Comparison of ENCODE assay signal across 11 cellular contexts in genomic region chr4:128847074-128847724, GRCh38. TPM values are rescaled to one million over a fixed set of nuclear protein-coding genes. Genes with fewer than 3 reads are reported as not detected.
DNase-seq lines count a peak whose midpoint lies in the region; ATAC-seq, FAIRE-seq and TF ChIP-seq lines count a peak whose summit lies in the region.
"Had no signal": no experiment of that assay in that cellular context is flagged by ENCODE, and none has a peak within 500 bp of the region (broad histone marks: within the 10 kb centered on the region; RNA-seq: fewer than 3 reads in every experiment).

No MANE protein-coding gene starts in this region.

- intact Hi-C loops in K562 (cut with micrococcal nuclease), result no loop called here

- peaks cover 3% of the 10 kb centered on the region; the same call in 1 of the 2 replicates for H4K20me1 ChIP-seq in K562 (replicated peaks; ENCODE audit: control insufficient read depth, insufficient read depth, low read length)

- H3K4me3 Mint-ChIP-seq in activated CD4-positive, alpha-beta T cell treated with anti-CD3 and anti-CD28 coated beads, Interleukin-2, amount 10 ng/mL, durations not matched to agents 7 days and 5 days, result no peak overlapping the region

- TF ChIP-seq EP300 in K562 (IDR thresholded peaks at IDR 0.05; ENCODE audit: low read length), result no peak

- CTCF ChIA-PET in activated CD4-positive, alpha-beta T cell treated with anti-CD3 and anti-CD28 coated beads, Interleukin-2, amount 10 ng/mL, durations not matched to agents 7 days and 5 days (lab: Charles Lee), result no interaction called here
- CTCF ChIA-PET in K562 (lab: Yijun Ruan, JAX; ENCODE audit: low intra/inter-chr PET ratio), result no interaction called here

- POLR2A ChIA-PET in activated CD4-positive, alpha-beta T cell treated with anti-CD3 and anti-CD28 coated beads, Interleukin-2, amount 10 ng/mL, durations not matched to agents 7 days and 5 days (lab: Charles Lee), result no interaction called here
- POLR2A ChIA-PET in K562 (lab: Yijun Ruan, JAX), result no interaction called here

- H3K27ac ChIP-seq in K562 (ENCODE audit: extremely low read depth, low read depth, low read length), result no peak overlapping the region
- H3K27ac ChIP-seq in Peyer's patch, result no peak overlapping the region
- H3K27ac ChIP-seq: PC-9, sigmoid colon had no signal

- peaks cover 72% of the 10 kb centered on the region for H3K36me3 Mint-ChIP-seq in activated CD4-positive, alpha-beta T cell treated with anti-CD3 and anti-CD28 coated beads, Interleukin-2, amount 10 ng/mL, durations not matched to agents 7 days and 5 days (ENCODE audit: low read depth)

- peaks cover 15% of the 10 kb centered on the region for H3K4me1 Mint-ChIP-seq in activated CD4-positive, alpha-beta T cell treated with anti-CD3 and anti-CD28 coated beads, Interleukin-2, amount 10 ng/mL, durations not matched to agents 7 days and 5 days

- H3K36me3 ChIP-seq in K562 (ENCODE audit: control insufficient read depth, insufficient read depth, low read length), result peaks cover 97% of the 10 kb centered on the region
- H3K36me3 ChIP-seq in Peyer's patch, result peaks cover 0 to 79% (median 0%) of the 10 kb centered on the region in 3 donors

- H3K4me3 ChIP-seq in K562, result no peak overlapping the region
- H3K4me3 ChIP-seq in Peyer's patch, result no peak overlapping the region
- H3K4me3 ChIP-seq: PC-9, sigmoid colon had no signal

- no peak for TF ChIP-seq POLR2A in K562 (conservative IDR thresholded peaks at IDR 0.05)
- no peak for TF ChIP-seq POLR2A in Peyer's patch (IDR thresholded peaks at IDR 0.05)

- no peak for TF ChIP-seq CTCF in K562 (IDR thresholded peaks at IDR 0.05 in 2 of 3, conservative IDR thresholded peaks at IDR 0.05 in 1 of 3; ENCODE audit: insufficient read depth in 2 of 3, low read depth in 1 of 3, low read length in 3 of 3)
- no peak for TF ChIP-seq CTCF in Peyer's patch (IDR thresholded peaks at IDR 0.05)

- H3K27me3 ChIP-seq in K562 (ENCODE audit: control insufficient read depth in 2 of 2, insufficient read depth in 2 of 2, low read length in 2 of 2), result no peaks in the 10 kb centered on the region
- no peaks in the 10 kb centered on the region for H3K27me3 ChIP-seq in Peyer's patch
- H3K27me3 ChIP-seq: sigmoid colon had no signal

- in situ Hi-C loops in K562 (cut with MboI), result no loop called here

- no peak for FAIRE-seq in K562 (lab: Jason Lieb, UNC)

- H3K9ac ChIP-seq in K562 (ENCODE audit: insufficient read depth in 1 of 2, low read depth in 2 of 2, low read length in 2 of 2), result no peak overlapping the region

- 94% methylated on average over 8 of the region's 8 CpGs for WGBS in K562 (ENCODE audit: insufficient coverage, low coverage, missing lambda C conversion rate)

- H3K4me1 ChIP-seq in K562 (replicated peaks in 1 of 2; ENCODE audit: control insufficient read depth in 2 of 2, insufficient read depth in 2 of 2, low read length in 2 of 2), result no peaks in the 10 kb centered on the region
- no peaks in the 10 kb centered on the region for H3K4me1 ChIP-seq in Peyer's patch

- no peak for ATAC-seq in K562
- ATAC-seq in HG03457 (IDR thresholded peaks at IDR 0.05; ENCODE audit: unreplicated experiment), result no peak
- ATAC-seq in GM21576 (IDR thresholded peaks at IDR 0.05; ENCODE audit: unreplicated experiment), result no peak

- no peak overlapping the region for H2AFZ ChIP-seq in K562 (ENCODE audit: low read depth, low read length)
- H2AFZ ChIP-seq: PC-9 had no signal

- peaks cover 12% of the 10 kb centered on the region; the same call in 2 of the 3 replicates for H3K79me2 ChIP-seq in K562 (ENCODE audit: control insufficient read depth, insufficient read depth, low read length)

- H3K27me3 Mint-ChIP-seq in activated CD4-positive, alpha-beta T cell treated with anti-CD3 and anti-CD28 coated beads, Interleukin-2, amount 10 ng/mL, durations not matched to agents 7 days and 5 days, result no peaks in the 10 kb centered on the region

- no peaks in the 10 kb centered on the region for H3K9me3 ChIP-seq in K562 (replicated peaks; ENCODE audit: control insufficient read depth, insufficient read depth, low read depth, low read length)
- H3K9me3 ChIP-seq in Peyer's patch, result no peaks in the 10 kb centered on the region
- H3K9me3 ChIP-seq: sigmoid colon had no signal

- no peaks in the 10 kb centered on the region for H3K9me1 ChIP-seq in K562 (ENCODE audit: control insufficient read depth, insufficient read depth, low read length)

- no peak for DNase-seq in activated CD4-positive, alpha-beta T cell treated with anti-CD3 and anti-CD28 coated beads, Interleukin-2, amount 10 ng/mL, durations not matched to agents 7 days and 5 days
- no peak for DNase-seq in activated CD4-positive, alpha-beta T cell treated with anti-CD3 and anti-CD28 coated beads, Interleukin-2, amount 50 U/mL, for 1 hour
- peak; percentile 23 for DNase-seq in NCI-H2196 treated with DMSO at 0.1 percent for 48 hours (lab: John Stamatoyannopoulos, UW; ENCODE audit: unreplicated experiment)
- no peak for DNase-seq in K562 (ENCODE audit: extremely low read depth in 1 of 4, low spot score in 3 of 4)
- peak; percentile 19 for DNase-seq in stimulated activated CD8-positive, alpha-beta memory T cell treated with anti-CD3 and anti-CD28 coated beads, Interleukin-4, amount 100 ng/mL, for 48 hours
- DNase-seq in Peyer's patch, result no peak
- DNase-seq: activated CD4-positive, CD25-positive, alpha-beta regulatory T cell treated with anti-CD3 and anti-CD28 coated beads, Interleukin-2, amount 50 U/mL, for 72 hours; PC-9; sigmoid colon had no signal

- H3K4me2 ChIP-seq in K562 (ENCODE audit: insufficient read depth, low read length), result no peak overlapping the region
- H3K4me2 ChIP-seq: PC-9 had no signal

- BruUV-seq in K562 (replicated peaks; lab: Mats Ljungman, UMichigan), result no TSS peak

- no peaks in the 10 kb centered on the region for H3K9me3 Mint-ChIP-seq in activated CD4-positive, alpha-beta T cell treated with anti-CD3 and anti-CD28 coated beads, Interleukin-2, amount 10 ng/mL, durations not matched to agents 7 days and 5 days

- no peak for TF ChIP-seq RAD21 in K562 (CRISPR knock-in tag; conservative IDR thresholded peaks at IDR 0.05 in 1 of 2, IDR thresholded peaks at IDR 0.05 in 1 of 2)

- H3K27ac Mint-ChIP-seq in activated CD4-positive, alpha-beta T cell treated with anti-CD3 and anti-CD28 coated beads, Interleukin-2, amount 10 ng/mL, durations not matched to agents 7 days and 5 days, result peak overlapping the region; percentile 23

TF ChIP-seq in K562, 482 proteins besides CTCF, POLR2A, EP300 and RAD21:
- TF ChIP-seq NFE2L1 (tag; IDR thresholded peaks at IDR 0.05; ENCODE audit: borderline replicate concordance, low read depth) (no peak), POLR3A (IDR thresholded peaks at IDR 0.05; ENCODE audit: borderline replicate concordance, extremely low read depth, insufficient read depth, insufficient read length) (no peak), GTF2F1 (IDR thresholded peaks at IDR 0.05; ENCODE audit: low read depth, low read length) (no peak), NR4A1 (CRISPR knock-in tag; IDR thresholded peaks at IDR 0.05) (no peak), NR4A1 (tag; IDR thresholded peaks at IDR 0.05) (no peak), CEBPB (tag; IDR thresholded peaks at IDR 0.05) (0 out of 2 replicates have a peak, but pooled peaks have one; percentile 13)

RNA-seq across cellular contexts. Expression of gene JADE1, which starts 37.7 kb away (rescaled TPM):
- total RNA-seq in activated CD4-positive, alpha-beta T cell treated with anti-CD3 and anti-CD28 coated beads, Interleukin-2, amount 10 ng/mL, durations not matched to agents 7 days and 5 days, result 10 to 100 TPM; 33.2 to 39.4 TPM
- 40.6 and 42.8 TPM in 2 replicates for total RNA-seq in K562 (2011; cell fraction: chromatin; rRNA removed; ENCODE audit: low replicate concordance)
- 21.5 and 22.1 TPM in 2 replicates for total RNA-seq in K562 (2011; cell fraction: nucleolus; rRNA removed)
- total RNA-seq in K562 (2011; cell fraction: nucleoplasm; rRNA removed), result 31.1 and 35.1 TPM in 2 replicates
- total RNA-seq in K562 (2014; rRNA removed), result 24.2 and 24.4 TPM in 2 replicates
- total RNA-seq in K562 (2014; rRNA removed; fragmentation: Illumina TruSeq; extraction: Trizol), result 29.8 and 32.3 TPM in 2 replicates
- total RNA-seq in K562 (2015; rRNA removed; fragmentation: Illumina TruSeq; extraction: Trizol), result 23.5 and 26.5 TPM in 2 replicates
- 37.3 and 37.9 TPM in 2 replicates for total RNA-seq in K562 (2021)
- polyA plus RNA-seq in K562 (2011; rRNA removed), result 14.4 and 16.6 TPM in 2 replicates
- polyA plus RNA-seq in K562 (2011; cell fraction: cytosol; rRNA removed), result 11.4 and 12.2 TPM in 2 replicates
- polyA plus RNA-seq in K562 (2011; cell fraction: nucleus; rRNA removed), result 21.5 and 25.9 TPM in 2 replicates
- polyA plus RNA-seq in K562 (2012), result 17.0 and 21.9 TPM in 2 replicates
- 24.0 and 26.5 TPM in 2 replicates for polyA plus RNA-seq in K562 (2014; fragmentation: Illumina TruSeq; extraction: Trizol)
- 10 to 100 TPM in 1 of 2 experiments, 1 to 10 TPM in 1; 8.3 to 10.8 TPM for polyA plus RNA-seq in K562 (2014; fragmentation: Nextera tagmentation; extraction: Ambion mirVana)
- 18.5 and 18.6 TPM in 2 replicates for polyA plus RNA-seq in K562 (2014; rRNA removed)
- polyA minus RNA-seq in K562 (2011; rRNA and poly(A)+ RNA removed), result 32.5 and 34.1 TPM in 2 replicates
- 13.6 and 14.0 TPM in 2 replicates for polyA minus RNA-seq in K562 (2011; cell fraction: cytosol; rRNA and poly(A)+ RNA removed)
- polyA minus RNA-seq in K562 (2011; cell fraction: nucleus; rRNA and poly(A)+ RNA removed), result 21.7 and 22.4 TPM in 2 replicates
- 10 to 100 TPM; 18.2 to 26.4 (median 19.6) TPM for total RNA-seq in Peyer's patch

Comparison
In these comparisons a context has a peak if more than half of its experiments do, and no peak if none do; other contexts are left out.
1. DNase-seq: peak in NCI-H2196 treated with DMSO at 0.1 percent for 48 hours (single experiment) and stimulated activated CD8-positive, alpha-beta memory T cell treated with anti-CD3 and anti-CD28 coated beads, Interleukin-4, amount 100 ng/mL, for 48 hours (single experiment); none in activated CD4-positive, alpha-beta T cell treated with anti-CD3 and anti-CD28 coated beads, Interleukin-2, amount 10 ng/mL, durations not matched to agents 7 days and 5 days (single experiment), activated CD4-positive, alpha-beta T cell treated with anti-CD3 and anti-CD28 coated beads, Interleukin-2, amount 50 U/mL, for 1 hour (single experiment), K562 (0 of 4) and Peyer's patch (0 of 3).